In genomic region chr7:23106801-23107713, GRCh38 we compare ENCODE assay signal across 8 cellular contexts. TPM values are rescaled to one million over a fixed set of nuclear protein-coding genes. Genes with fewer than 3 reads are reported as not detected.
A peak's percentile ranks its signal among the peaks of the same experiment; 100 is the strongest.
DNase-seq lines count a peak whose midpoint lies in the region; ATAC-seq and TF ChIP-seq lines count a peak whose summit lies in the region.

No MANE protein-coding gene starts in this region.

- no peak overlapping the region for H3K56ac ChIP-seq in H9 (ENCODE audit: insufficient read length, low read depth, low read length)

- H3K4me3 Mint-ChIP-seq in H9 = peak overlapping the region; percentile 91 to 96

- no peak for DNase-seq in H9
- DNase-seq in SJSA1 (ENCODE audit: low read depth in 1 of 2, low spot score in 2 of 2) = peak in 1 of 2 experiments; percentile 4
- peak; percentile 22 for DNase-seq in fibroblast of peridontal ligament (ENCODE audit: extremely low read depth)
- DNase-seq in prostate gland (ENCODE audit: low spot score) = no peak
- no peak for DNase-seq in inferior parietal cortex (ENCODE audit: extremely low spot score)
- DNase-seq in activated CD4-positive, alpha-beta T cell treated with anti-CD3 and anti-CD28 coated beads, Interleukin-2, amount 50 U/mL, for 1 hour = no peak
- DNase-seq in SKM-1 treated with dmso at 0.1 percent for 144 hours (lab: John Stamatoyannopoulos, UW; ENCODE audit: unreplicated experiment) = no peak

- H3K79me2 ChIP-seq in H9 (ENCODE audit: insufficient read depth, low read length) = peaks cover 47% of the 10 kb centered on the region; the same call in 1 of the 2 replicates

- peaks cover 12% of the 10 kb centered on the region for H3K23me2 ChIP-seq in H9 (ENCODE audit: insufficient read length, low read depth, low read length, poor library complexity, severe bottlenecking)

- no peaks in the 10 kb centered on the region for H3K27me3 ChIP-seq in H9 (ENCODE audit: insufficient read depth, low read length)
- H3K27me3 ChIP-seq in SJSA1 (replicated peaks) = no peaks in the 10 kb centered on the region
- no peaks in the 10 kb centered on the region for H3K27me3 ChIP-seq in prostate gland (replicated peaks; ENCODE audit: insufficient read depth)

- peaks cover 15% of the 10 kb centered on the region; the same call in 1 of the 2 replicates for H3K36me3 ChIP-seq in SJSA1
- no peaks in the 10 kb centered on the region for H3K36me3 ChIP-seq in prostate gland

- H3K9me3 Mint-ChIP-seq in H9 = peaks cover 0 to 4% of the 10 kb centered on the region in 2 experiments; a peak in 2 of 5 replicates

- TF ChIP-seq CTCF in H9 (conservative IDR thresholded peaks at IDR 0.05) (no peak), prostate gland (IDR thresholded peaks at IDR 0.05) (no peak)

- H3K36me3 Mint-ChIP-seq in H9 (ENCODE audit: insufficient read depth in 1 of 3, low read depth in 3 of 3) = peaks cover 6 to 22% (median 19%) of the 10 kb centered on the region in 3 experiments; a peak in 6 of 7 replicates

- H3K4me3 ChIP-seq in SJSA1 (peak overlapping the region; percentile 79), prostate gland (peak overlapping the region; percentile 70 to 99)

- H2BK12ac ChIP-seq in H9 (ENCODE audit: insufficient read length, low read depth, low read length) = no peak overlapping the region

- no peak overlapping the region for H2BK120ac ChIP-seq in H9 (ENCODE audit: low read depth, low read length, poor library complexity, severe bottlenecking)

- TF ChIP-seq POLR2A in prostate gland (IDR thresholded peaks at IDR 0.05) = no peak

- no peak overlapping the region for H2BK5ac ChIP-seq in H9 (ENCODE audit: insufficient read length, low read length)

- peak overlapping the region; percentile 5 for H3K18ac ChIP-seq in H9 (ENCODE audit: insufficient read length, low read depth, low read length)

- no peak overlapping the region for H2BK15ac ChIP-seq in H9 (ENCODE audit: low read depth, low read length)

- 0 out of 2 replicates have a peak overlapping the region, but pooled peaks have one; percentile 45 for H3K14ac ChIP-seq in H9 (ENCODE audit: insufficient read depth, low read length)

- H3K4ac ChIP-seq in H9 (ENCODE audit: low read depth, low read length) = no peak overlapping the region

- H3T11ph ChIP-seq in H9 (ENCODE audit: low read length) = no peak overlapping the region

- H3K4me1 ChIP-seq in H9 (ENCODE audit: insufficient read depth, low read length) = peaks cover 2% of the 10 kb centered on the region; the same call in 1 of the 2 replicates
- peaks cover 12% of the 10 kb centered on the region for H3K4me1 ChIP-seq in SJSA1 (replicated peaks)
- no peaks in the 10 kb centered on the region for H3K4me1 ChIP-seq in prostate gland (replicated peaks)

- H3K9ac ChIP-seq in H9 (ENCODE audit: extremely low read depth, insufficient read length, low read length) = peak overlapping the region; percentile 94

- no peak overlapping the region for H2BK20ac ChIP-seq in H9 (ENCODE audit: low read depth, low read length, poor library complexity, severe bottlenecking)

- no peaks in the 10 kb centered on the region for H4K20me1 ChIP-seq in H9 (ENCODE audit: control insufficient read depth, insufficient read depth, insufficient read length)

- peak overlapping the region; percentile 73 for H3K4me2 ChIP-seq in H9 (ENCODE audit: insufficient read depth, insufficient read length, low read length)

- H3K23ac ChIP-seq in H9 (ENCODE audit: insufficient read length, low read depth, low read length) = no peak overlapping the region

- no peak for ATAC-seq in HG02884 (IDR thresholded peaks at IDR 0.05; ENCODE audit: unreplicated experiment)

- no peaks in the 10 kb centered on the region for H3K79me1 ChIP-seq in H9 (ENCODE audit: insufficient read depth, low read depth, low read length, poor library complexity, severe bottlenecking)

- no peak overlapping the region for H4K5ac ChIP-seq in H9 (ENCODE audit: insufficient read length, low read depth, low read length)

- no peaks in the 10 kb centered on the region for H3K27me3 Mint-ChIP-seq in H9 (ENCODE audit: low read depth)

- H3K27ac Mint-ChIP-seq in H9 = peak overlapping the region; percentile 69 to 99 (median 97)

- H4K8ac ChIP-seq in H9 (replicated peaks; ENCODE audit: insufficient read length, low read depth, low read length) = no peak overlapping the region

- peak overlapping the region; percentile 46 for H3K27ac ChIP-seq in H9 (ENCODE audit: insufficient read length, low read depth, low read length)
- no peak overlapping the region for H3K27ac ChIP-seq in SJSA1
- H3K27ac ChIP-seq in prostate gland = peak overlapping the region; percentile 89 to 97

- H2AFZ ChIP-seq in H9 (ENCODE audit: low read length) = no peak overlapping the region

- WGBS in H9 (ENCODE audit: extremely low coverage, insufficient read length, low lambda C conversion rate) = no CpG with 5 or more reads among the region's 11 CpGs
- 7% methylated on average over 11 of the region's 11 CpGs for WGBS in prostate gland

- H3K9me3 ChIP-seq in H9 (ENCODE audit: control insufficient read depth, low read depth, low read length) (no peaks in the 10 kb centered on the region), SJSA1 (replicated peaks) (0 out of 2 replicates have a peak, but pooled peaks cover 4% of the 10 kb centered on the region), prostate gland (no peaks in the 10 kb centered on the region)

- peaks cover 40 to 41% of the 10 kb centered on the region in 2 experiments for H3K4me1 Mint-ChIP-seq in H9

- no peak overlapping the region for H2AK5ac ChIP-seq in H9 (ENCODE audit: insufficient read length, low read length)

- intact Hi-C loops in prostate gland (cut with DNase I) = no loop called here

- H4K91ac ChIP-seq in H9 (ENCODE audit: insufficient read length, low read depth, low read length) = no peak overlapping the region

RNA-seq across cellular contexts. Expression of gene KLHL7, which starts 1.5 kb away (rescaled TPM):
- total RNA-seq in H9 (2021) (56.7 and 58.3 TPM in 2 replicates), prostate gland (10 to 100 TPM; 18.1 to 67.7 TPM)
- 25.0 and 33.2 TPM in 2 replicates for total RNA-seq in SJSA1 (2014; rRNA removed; shearing (Covaris generic))
